ENCODE assay signal across 19 cellular contexts in genomic region chr4:23884261-23884660, GRCh38. TPM values are rescaled to one million over a fixed set of nuclear protein-coding genes. Genes with fewer than 3 reads are reported as not detected.
DNase-seq lines count a peak whose midpoint lies in the region; ATAC-seq, FAIRE-seq and TF ChIP-seq lines count a peak whose summit lies in the region.
"Had no signal": no experiment of that assay in that cellular context is flagged by ENCODE, and none has a peak within 500 bp of the region (broad histone marks: within the 10 kb centered on the region; RNA-seq: fewer than 3 reads in every experiment).

No MANE protein-coding gene starts in this region.

- H3K4me3 Mint-ChIP-seq in endodermal cell: no peak overlapping the region
- no peak overlapping the region for H3K4me3 Mint-ChIP-seq in GM23338
- H3K4me3 Mint-ChIP-seq: CD4-positive, alpha-beta memory T cell had no signal

- H3K4me1 Mint-ChIP-seq in endodermal cell (peaks cover 30% of the 10 kb centered on the region), GM23338 (peaks cover 60% of the 10 kb centered on the region)

- H3K36me3 Mint-ChIP-seq in endodermal cell (ENCODE audit: low read depth) (no peaks in the 10 kb centered on the region), GM23338 (ENCODE audit: low read depth) (no peaks in the 10 kb centered on the region)
- H3K36me3 Mint-ChIP-seq: CD4-positive, alpha-beta memory T cell had no signal

- H3K4me1 ChIP-seq in kidney (ENCODE audit: control insufficient read depth in 1 of 2, insufficient read depth in 1 of 2, low read depth in 1 of 2, low read length in 2 of 2) (peaks cover 23 to 28% of the 10 kb centered on the region in 2 donors), gastrocnemius medialis (peaks cover 57 to 73% of the 10 kb centered on the region in 2 donors), endodermal cell (ENCODE audit: control insufficient read depth, insufficient read depth, low read length) (peaks cover 5% of the 10 kb centered on the region), GM23338 (ENCODE audit: insufficient read depth) (peaks cover 56% of the 10 kb centered on the region)

- no peak for TF ChIP-seq CTCF in epithelial cell of esophagus (IDR thresholded peaks at IDR 0.05; ENCODE audit: insufficient read depth, low read depth, low read length, missing control alignments)
- no peak for TF ChIP-seq CTCF in kidney (IDR thresholded peaks at IDR 0.05; ENCODE audit: borderline replicate concordance, extremely low read depth, insufficient read depth)
- TF ChIP-seq CTCF in gastrocnemius medialis (IDR thresholded peaks at IDR 0.05 in 4 of 5, conservative IDR thresholded peaks at IDR 0.05 in 1 of 5): no peak
- no peak for TF ChIP-seq CTCF in endodermal cell (conservative IDR thresholded peaks at IDR 0.05)
- TF ChIP-seq CTCF in GM23338 (conservative IDR thresholded peaks at IDR 0.05; ENCODE audit: low read depth in 2 of 2): no peak

- FAIRE-seq in kidney (lab: Jason Lieb, UNC): peak; percentile 71
- FAIRE-seq: D721Med had no signal

- H3K27ac ChIP-seq in kidney (ENCODE audit: low read depth in 2 of 2, low read length in 2 of 2) (peak overlapping the region; percentile 59 to 83), gastrocnemius medialis (peak overlapping the region; percentile 84 to 99 (median 90)), endodermal cell (ENCODE audit: low read depth, low read length) (no peak overlapping the region), GM23338 (ENCODE audit: low read depth) (no peak overlapping the region)
- H3K27ac ChIP-seq: 22Rv1 had no signal

- H3K27me3 Mint-ChIP-seq in endodermal cell (ENCODE audit: insufficient read depth): peaks cover 13% of the 10 kb centered on the region
- no peaks in the 10 kb centered on the region for H3K27me3 Mint-ChIP-seq in GM23338 (ENCODE audit: insufficient read depth, low read depth, poor library complexity)

- H3K36me3 ChIP-seq in kidney (ENCODE audit: control insufficient read depth in 1 of 2, insufficient read depth in 2 of 2, low read length in 2 of 2): peaks cover 0 to 14% of the 10 kb centered on the region in 2 donors
- no peaks in the 10 kb centered on the region for H3K36me3 ChIP-seq in gastrocnemius medialis
- no peaks in the 10 kb centered on the region for H3K36me3 ChIP-seq in endodermal cell (ENCODE audit: control insufficient read depth, insufficient read depth, low read length)
- no peaks in the 10 kb centered on the region for H3K36me3 ChIP-seq in GM23338 (ENCODE audit: insufficient read depth)

- no peaks in the 10 kb centered on the region for H3K27me3 ChIP-seq in gastrocnemius medialis
- peaks cover 8% of the 10 kb centered on the region for H3K27me3 ChIP-seq in endodermal cell (ENCODE audit: control insufficient read depth, insufficient read depth, low read length, poor library complexity, severe bottlenecking)
- no peaks in the 10 kb centered on the region for H3K27me3 ChIP-seq in GM23338 (ENCODE audit: insufficient read depth)

- no peak overlapping the region for H3K4me3 ChIP-seq in epithelial cell of esophagus (ENCODE audit: low read length)
- peak overlapping the region; percentile 52 to 77 for H3K4me3 ChIP-seq in kidney (ENCODE audit: low read length in 2 of 2)
- H3K4me3 ChIP-seq in gastrocnemius medialis: peak overlapping the region in 1 of 4 donors; percentile 3
- H3K4me3 ChIP-seq in endodermal cell (ENCODE audit: low read length): no peak overlapping the region
- H3K4me3 ChIP-seq in GM23338: no peak overlapping the region

- DNase-seq in NOMO-1 treated with DMSO at 0.1 percent for 48 hours (lab: John Stamatoyannopoulos, UW; ENCODE audit: unreplicated experiment): peak; percentile 15
- no peak for DNase-seq in NOMO-1 treated with dmso at 0.1 percent for 144 hours (lab: John Stamatoyannopoulos, UW; ENCODE audit: unreplicated experiment)
- DNase-seq in epithelial cell of esophagus (ENCODE audit: low read depth): peak; percentile 74
- no peak for DNase-seq in kidney
- DNase-seq in gastrocnemius medialis: no peak
- no peak for DNase-seq in endodermal cell
- DNase-seq in 8988T: no peak
- no peak for DNase-seq in GM23338 (ENCODE audit: low spot score)
- DNase-seq: CD4-positive, alpha-beta memory T cell; DMS79 treated with DMSO at 0.1 percent for 48 hours; MV-4-11; NCI-H1417 treated with DMSO at 0.1 percent for 48 hours; NCI-H2029; NCI-H2171 treated with DMSO at 0.1 percent for 48 hours; NCI-H774 had no signal

- in situ Hi-C loops in gastrocnemius medialis (cut with MboI; ENCODE audit: low sequenced_read_pairs in 4 of 4): no loop called here

- H3K79me2 ChIP-seq in GM23338 (replicated peaks; ENCODE audit: insufficient read depth): no peaks in the 10 kb centered on the region

- H2AFZ ChIP-seq in GM23338: no peak overlapping the region

- H3K9me3 ChIP-seq in kidney (ENCODE audit: control insufficient read depth in 1 of 2, low read length in 2 of 2) (no peaks in the 10 kb centered on the region), gastrocnemius medialis (no peaks in the 10 kb centered on the region), endodermal cell (ENCODE audit: control insufficient read depth, low read length) (no peaks in the 10 kb centered on the region)

- no peaks in the 10 kb centered on the region for H3F3A ChIP-seq in GM23338 (replicated peaks; ENCODE audit: low read depth)

- ATAC-seq in gastrocnemius medialis: no peak
- no peak for ATAC-seq in GM23338
- ATAC-seq: HCT116 had no signal

- H3K9ac ChIP-seq in kidney (ENCODE audit: low read length in 2 of 2): no peak overlapping the region
- no peak overlapping the region for H3K9ac ChIP-seq in endodermal cell (ENCODE audit: extremely low read depth, low read length, poor library complexity, severe bottlenecking)

- no peaks in the 10 kb centered on the region for H3K9me2 ChIP-seq in GM23338 (ENCODE audit: insufficient read depth)

- no peak overlapping the region for H3K4me2 ChIP-seq in GM23338

- no peak for TF ChIP-seq POLR2A in gastrocnemius medialis (IDR thresholded peaks at IDR 0.05)

- H3K9me3 Mint-ChIP-seq in endodermal cell (no peaks in the 10 kb centered on the region), GM23338 (no peaks in the 10 kb centered on the region)

- H4K20me1 ChIP-seq in GM23338 (replicated peaks; ENCODE audit: insufficient read depth): no peaks in the 10 kb centered on the region

- H3K27ac Mint-ChIP-seq in endodermal cell: no peak overlapping the region
- no peak overlapping the region for H3K27ac Mint-ChIP-seq in GM23338
- H3K27ac Mint-ChIP-seq: CD4-positive, alpha-beta memory T cell had no signal

- intact Hi-C loops in kidney (cut with DNase I) (no loop called here), gastrocnemius medialis (cut with DNase I; ENCODE audit: low total_unique reads) (loop anchor here (10.0 kb wide), 2 partner anchors 361 to 509 kb away; no protein-coding TSS in a partner anchor)

TF ChIP-seq in GM23338, 12 proteins besides CTCF, POLR2A, EP300 and RAD21:
- TF ChIP-seq ETS1 (IDR thresholded peaks at IDR 0.05) (no peak), NANOG (IDR thresholded peaks at IDR 0.05; ENCODE audit: borderline replicate concordance) (no peak), ZNF114 (CRISPR knock-in tag; IDR thresholded peaks at IDR 0.05) (no peak), JUNB (IDR thresholded peaks at IDR 0.05; ENCODE audit: unreplicated experiment) (no peak)

RNA-seq across cellular contexts. Expression of gene PPARGC1A, which starts 5.6 kb away (rescaled TPM):
- total RNA-seq in kidney (80.8 TPM), gastrocnemius medialis (10 to 100 TPM; 30.6 to 68.9 (median 52.3) TPM), endodermal cell (10 to 100 TPM in 1 of 2 donors, 1 to 10 TPM in 1; 8.9 to 10.2 TPM)
- polyA plus RNA-seq in kidney (ENCODE audit: insufficient read depth, low read depth, low replicate concordance) (22.8 TPM), GM23338 (2016; fragmentation: Nextera tagmentation; extraction: Ambion mirVana) (0.12 and 0.76 TPM in 2 replicates)
- polyA plus RNA-seq in endodermal cell (2013, experiment 1 of 2): 2.1 TPM
- polyA plus RNA-seq in endodermal cell (2013, experiment 2 of 2): 2.2 TPM
- 0.54 and 3.3 TPM in 2 replicates for total RNA-seq in GM23338 (2014; rRNA removed; shearing (Covaris generic))
- total RNA-seq: CD4-positive, alpha-beta memory T cell; G401 had no signal
- polyA plus RNA-seq: CD4-positive, alpha-beta memory T cell had no signal

Comparison
In these comparisons a context has a peak if more than half of its experiments do, and no peak if none do; other contexts are left out.
1. DNase-seq: peak in NOMO-1 treated with DMSO at 0.1 percent for 48 hours (single experiment) and epithelial cell of esophagus (single experiment); none in NOMO-1 treated with dmso at 0.1 percent for 144 hours (single experiment), kidney (single experiment), gastrocnemius medialis (0 of 2), endodermal cell (single experiment), 8988T (single experiment) and GM23338 (single experiment).
2. H3K4me3 ChIP-seq: peak in kidney (2 of 2); none in epithelial cell of esophagus (single experiment), endodermal cell (single experiment) and GM23338 (single experiment).
3. H3K27ac ChIP-seq: peak in kidney (2 of 2) and gastrocnemius medialis (4 of 4); none in endodermal cell (single experiment) and GM23338 (single experiment).